14 cellular contexts compared by ENCODE assay signal in genomic region chr11:45155627-45156180, GRCh38.
"Had no signal": no experiment of that assay in that cellular context is flagged by ENCODE, and none has a peak within 500 bp of the region (broad histone marks: within the 10 kb centered on the region; RNA-seq: fewer than 3 reads in every experiment).

No MANE protein-coding gene starts in this region.

- DNase-seq: activated CD4-positive, alpha-beta T cell treated with anti-CD3 and anti-CD28 coated beads for 48 hours; activated CD8-positive, alpha-beta memory T cell treated with anti-CD3 and anti-CD28 coated beads for 24 hours; activated naive CD4-positive, alpha-beta T cell treated with anti-CD3 and anti-CD28 coated beads for 36 hours; activated naive CD8-positive, alpha-beta T cell treated with anti-CD3 and anti-CD28 coated beads, Interleukin-2, amount 50 U/mL, for 24 hours; activated T-cell treated with anti-CD3 and anti-CD28 coated beads for 4 hours; dermis blood vessel endothelial cell; hypothalamus; mesendoderm; stimulated activated CD4-positive, alpha-beta T cell treated with anti-CD3 and anti-CD28 coated beads, Interleukin-15, amount 100 ng/mL, for 24 hours; stimulated activated CD4-positive, alpha-beta T cell treated with anti-CD3 and anti-CD28 coated beads, Interleukin-4, amount 100 ng/mL, for 1 hour; stimulated activated naive CD4-positive, alpha-beta T cell; T-helper 2 cell; trophoblast cell had no signal

- H3K9me3 ChIP-seq: breast epithelium had no signal

- H3K27me3 ChIP-seq: breast epithelium had no signal

- H3K36me3 ChIP-seq: breast epithelium had no signal

- ATAC-seq: activated naive CD8-positive, alpha-beta T cell treated with anti-CD3 and anti-CD28 coated beads, Interleukin-2, amount 50 U/mL, for 24 hours had no signal
